In genomic region chr22:33873666-33874065, GRCh38 we compare ENCODE assay signal across 1 cellular context.
TF ChIP-seq lines count a peak whose summit lies in the region.

No MANE protein-coding gene starts in this region.

TF ChIP-seq in GM23338, 12 proteins besides CTCF, POLR2A, EP300 and RAD21:
- no peak for TF ChIP-seq ETS1 (IDR thresholded peaks at IDR 0.05)
- no peak for TF ChIP-seq ZNF114 (CRISPR knock-in tag; IDR thresholded peaks at IDR 0.05)
- no peak for TF ChIP-seq ZNF331 (CRISPR knock-in tag; IDR thresholded peaks at IDR 0.05; ENCODE audit: low read depth)
- no peak for TF ChIP-seq REST (IDR thresholded peaks at IDR 0.05; ENCODE audit: unreplicated experiment)
- no peak for TF ChIP-seq EZH2phosphoT487 (IDR thresholded peaks at IDR 0.05; ENCODE audit: unreplicated experiment)
- no peak for TF ChIP-seq CREB1 (CRISPR knock-in tag; IDR thresholded peaks at IDR 0.05; ENCODE audit: low read depth)
- TF ChIP-seq NANOG (IDR thresholded peaks at IDR 0.05; ENCODE audit: borderline replicate concordance) = no peak
- no peak for TF ChIP-seq JUNB (IDR thresholded peaks at IDR 0.05; ENCODE audit: unreplicated experiment)
- TF ChIP-seq STAT1 (IDR thresholded peaks at IDR 0.05; ENCODE audit: unreplicated experiment) = no peak
- no peak for TF ChIP-seq POLR2AphosphoS5 (IDR thresholded peaks at IDR 0.05; ENCODE audit: low read depth)
- TF ChIP-seq ZNF462 (CRISPR knock-in tag; IDR thresholded peaks at IDR 0.05) = no peak
TF ChIP-seq in GM23338: peak in this region for 0.
